8 cellular contexts compared by ENCODE assay signal in genomic region chr4:76197971-76198410, GRCh38. TPM values are rescaled to one million over a fixed set of nuclear protein-coding genes. Genes with fewer than 3 reads are reported as not detected.
DNase-seq lines count a peak whose midpoint lies in the region; ATAC-seq and TF ChIP-seq lines count a peak whose summit lies in the region.

No MANE protein-coding gene starts in this region.

- H3K4ac ChIP-seq in neuronal stem cell (ENCODE audit: low read length): no peak overlapping the region

- peak; percentile 45 for ATAC-seq in Right ventricle myocardium inferior

- H3K79me2 ChIP-seq in MM.1S (ENCODE audit: low read length): peaks cover 75% of the 10 kb centered on the region

- H4K8ac ChIP-seq in neuronal stem cell (ENCODE audit: low read depth, low read length): no peak overlapping the region

- H3F3A ChIP-seq in MM.1S (ENCODE audit: insufficient read depth, low read length): peaks cover 53% of the 10 kb centered on the region

- H3K79me1 ChIP-seq in neuronal stem cell (ENCODE audit: low read depth, low read length): no peaks in the 10 kb centered on the region

- no peaks in the 10 kb centered on the region for H3K9me2 ChIP-seq in MM.1S (replicated peaks; ENCODE audit: insufficient read depth, low read length)

- H3K9me3 ChIP-seq in MM.1S (replicated peaks; ENCODE audit: insufficient read depth, low read length): no peaks in the 10 kb centered on the region
- H3K9me3 ChIP-seq in SK-N-MC (ENCODE audit: low read depth, low read length): no peaks in the 10 kb centered on the region
- H3K9me3 ChIP-seq in neuronal stem cell (replicated peaks in 1 of 2; ENCODE audit: control insufficient read depth in 2 of 2, insufficient read depth in 1 of 2, low read depth in 1 of 2, low read length in 2 of 2): no peaks in the 10 kb centered on the region

- DNase-seq in Right ventricle myocardium inferior (ENCODE audit: missing footprints): peak; percentile 63
- no peak for DNase-seq in cardiac septum (ENCODE audit: low spot score)
- DNase-seq in MM.1S: peak; percentile 78
- no peak for DNase-seq in SK-N-MC (ENCODE audit: low read depth, low spot score)
- DNase-seq in erythroblast (lab: John Stamatoyannopoulos, UW): peak; percentile 24 to 40
- DNase-seq in neuronal stem cell (ENCODE audit: low spot score): no peak
- no peak for DNase-seq in T-helper 1 cell
- DNase-seq in HPDE6-E6E7 (ENCODE audit: extremely low spot score): no peak

- H3K4me1 ChIP-seq in MM.1S (ENCODE audit: low read length) (peaks cover 53% of the 10 kb centered on the region), neuronal stem cell (ENCODE audit: control insufficient read depth in 2 of 2, insufficient read depth in 1 of 2, low read depth in 1 of 2, low read length in 2 of 2) (peaks cover 7 to 11% of the 10 kb centered on the region in 2 donors)

- no CpG with 5 or more reads among the region's 5 CpGs for WGBS in neuronal stem cell (ENCODE audit: extremely low coverage in 2 of 2, insufficient read length in 2 of 2, insufficient replicate concordance in 1 of 2), 2 donors

- H2AFZ ChIP-seq in MM.1S (ENCODE audit: low read length): no peak overlapping the region
- H2AFZ ChIP-seq in neuronal stem cell (ENCODE audit: low read length): peak overlapping the region; percentile 42

- no peak for TF ChIP-seq POLR2A in erythroblast (IDR thresholded peaks at IDR 0.05; ENCODE audit: low read length)

- no peak overlapping the region for H3K23ac ChIP-seq in neuronal stem cell (ENCODE audit: low read depth, low read length, poor library complexity)

- H4K20me1 ChIP-seq in MM.1S (ENCODE audit: insufficient read depth, low read length): no peaks in the 10 kb centered on the region

- H3K14ac ChIP-seq in neuronal stem cell (ENCODE audit: low read length): no peak overlapping the region

- peak overlapping the region; percentile 88 for H3K4me2 ChIP-seq in MM.1S (ENCODE audit: low read depth, low read length)
- H3K4me2 ChIP-seq in neuronal stem cell (ENCODE audit: insufficient read depth, low read length, poor library complexity, severe bottlenecking): no peak overlapping the region

- peak overlapping the region; percentile 69 for H3K9ac ChIP-seq in MM.1S (ENCODE audit: low read length)
- peak overlapping the region; percentile 51 for H3K9ac ChIP-seq in SK-N-MC (ENCODE audit: insufficient read length)
- no peak overlapping the region for H3K9ac ChIP-seq in neuronal stem cell (ENCODE audit: low read depth, low read length, poor library complexity)

- no peak overlapping the region for H2AK5ac ChIP-seq in neuronal stem cell (ENCODE audit: low read depth, low read length)

- H3K4me3 ChIP-seq in MM.1S (ENCODE audit: low read length) (peak overlapping the region; percentile 32), SK-N-MC (peak overlapping the region; percentile 24), neuronal stem cell (ENCODE audit: low read length in 2 of 2) (no peak overlapping the region)

- no peak overlapping the region for H2BK120ac ChIP-seq in neuronal stem cell (ENCODE audit: low read depth, low read length)

- no peak overlapping the region for H2BK12ac ChIP-seq in neuronal stem cell (ENCODE audit: low read length)

- H3K18ac ChIP-seq in neuronal stem cell (ENCODE audit: low read length): no peak overlapping the region

- H2BK5ac ChIP-seq in neuronal stem cell (ENCODE audit: low read length): no peak overlapping the region

- no peak for TF ChIP-seq CTCF in MM.1S (IDR thresholded peaks at IDR 0.05; ENCODE audit: low read length)

- no peak overlapping the region for H2BK15ac ChIP-seq in neuronal stem cell (ENCODE audit: low read length)

- H3K36me3 ChIP-seq in MM.1S (replicated peaks; ENCODE audit: insufficient read depth, low read length) (0 out of 2 replicates have a peak, but pooled peaks cover 10% of the 10 kb centered on the region), SK-N-MC (ENCODE audit: insufficient read depth, low read length) (peaks cover 19% of the 10 kb centered on the region), neuronal stem cell (replicated peaks in 1 of 2; ENCODE audit: control insufficient read depth in 2 of 2, insufficient read depth in 2 of 2, low read length in 2 of 2) (peaks cover 5 to 34% of the 10 kb centered on the region in 2 donors)

- H3K27me3 ChIP-seq in MM.1S (replicated peaks; ENCODE audit: insufficient read depth, low read length): no peaks in the 10 kb centered on the region
- no peaks in the 10 kb centered on the region for H3K27me3 ChIP-seq in neuronal stem cell (ENCODE audit: control insufficient read depth in 3 of 3, insufficient read depth in 3 of 3, low read depth in 1 of 3, low read length in 3 of 3)

- no peak overlapping the region for H4K91ac ChIP-seq in neuronal stem cell (ENCODE audit: low read depth, low read length, poor library complexity)

- intact Hi-C loops in Right ventricle myocardium inferior (cut with DNase I): loop anchor here (2.0 kb wide), 1 partner anchor 15 kb away; the partner anchor contains the start of gene SCARB2
- intact Hi-C loops in cardiac septum (cut with DNase I): no loop called here

- H3K27ac ChIP-seq in MM.1S (ENCODE audit: low read length): peak overlapping the region; percentile 96
- peak overlapping the region; percentile 80 for H3K27ac ChIP-seq in SK-N-MC
- H3K27ac ChIP-seq in neuronal stem cell (replicated peaks; ENCODE audit: low read length): no peak overlapping the region

RNA-seq across cellular contexts. Expression of gene SCARB2, which starts 15.6 kb away (rescaled TPM):
- total RNA-seq in Right ventricle myocardium inferior (102 TPM), cardiac septum (114 TPM)
- 54.0 TPM for polyA plus RNA-seq in neuronal stem cell (2013, experiment 1 of 2)
- polyA plus RNA-seq in neuronal stem cell (2013, experiment 2 of 2): 54.0 TPM

RNA-seq across cellular contexts. Expression of gene NUP54, which starts 49.8 kb away (rescaled TPM):
- total RNA-seq in Right ventricle myocardium inferior (21.6 TPM), cardiac septum (22.7 TPM)
- polyA plus RNA-seq in neuronal stem cell (2013, experiment 1 of 2): 49.9 TPM
- polyA plus RNA-seq in neuronal stem cell (2013, experiment 2 of 2): 48.7 TPM

RNA-seq across cellular contexts. Expression of gene FAM47E, which starts 53.5 kb away (rescaled TPM):
- total RNA-seq in Right ventricle myocardium inferior: 2.4 TPM
- total RNA-seq in cardiac septum: 2.9 TPM
- 7.5 TPM for polyA plus RNA-seq in neuronal stem cell (2013, experiment 1 of 2)
- 5.0 TPM for polyA plus RNA-seq in neuronal stem cell (2013, experiment 2 of 2)

Comparison
In these comparisons a context has a peak if more than half of its experiments do, and no peak if none do; other contexts are left out.
1. DNase-seq: peak in Right ventricle myocardium inferior (single experiment), MM.1S (single experiment) and erythroblast (2 of 2); none in cardiac septum (single experiment), SK-N-MC (single experiment), neuronal stem cell (single experiment), T-helper 1 cell (0 of 5) and HPDE6-E6E7 (single experiment).
2. H3K4me3 ChIP-seq: peak in MM.1S (single experiment) and SK-N-MC (single experiment); none in neuronal stem cell (0 of 2).